In the genomic region with DNA sequence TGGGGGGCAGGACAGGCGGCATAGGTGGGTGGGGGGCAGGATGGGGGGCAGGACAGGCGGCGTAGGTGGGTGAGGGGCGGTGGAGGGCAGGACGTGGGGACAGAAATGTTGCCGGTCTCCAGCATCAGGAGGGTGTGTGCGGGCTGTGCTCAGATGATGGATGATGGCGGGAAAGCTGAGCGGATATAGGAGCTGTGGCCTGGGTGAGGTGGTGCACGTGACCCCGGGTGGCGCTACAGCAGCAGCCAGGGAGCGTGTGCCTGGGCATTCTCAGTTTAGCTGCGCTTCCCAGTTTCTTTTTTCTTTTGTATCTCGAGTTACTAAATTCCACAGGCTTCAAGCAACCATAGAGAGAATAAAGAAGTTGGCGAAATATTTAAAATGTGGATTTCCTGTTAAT, we compare ENCODE assay signal across 18 cellular contexts. TPM values are rescaled to one million over a fixed set of nuclear protein-coding genes. Genes with fewer than 3 reads are reported as not detected.
"Had no signal": no experiment of that assay in that cellular context is flagged by ENCODE, and none has a peak within 500 bp of the region (broad histone marks: within the 10 kb centered on the region; RNA-seq: fewer than 3 reads in every experiment).

No MANE protein-coding gene starts in this region.

- H3K27me3 ChIP-seq: adrenal gland, gastrocnemius medialis, heart right ventricle, pancreas, thyroid gland had no signal

- H3K4me1 ChIP-seq: pancreas had no signal

- H3K9me3 ChIP-seq: gastrocnemius medialis, pancreas, thyroid gland had no signal

- DNase-seq: activated naive CD4-positive, alpha-beta T cell treated with anti-CD3 and anti-CD28 coated beads, Interleukin-2, amount 10 ng/mL, durations not matched to agents 7 days and 5 days; central memory CD4-positive, alpha-beta T cell; cortex of kidney; effector memory CD4-positive, alpha-beta T cell; gastrocnemius medialis; heart right ventricle; islet precursor cell; naive B cell; stimulated activated CD4-positive, alpha-beta T cell treated with anti-CD3 and anti-CD28 coated beads, Interleukin-4, amount 100 ng/mL, for 4 hours; stimulated activated naive CD8-positive, alpha-beta T cell treated with anti-CD3 and anti-CD28 coated beads, Interleukin-15, amount 100 ng/mL, for 72 hours; T-helper 17 cell; thyroid gland had no signal

- H3K4me3 ChIP-seq: adrenal gland, gastrocnemius medialis, heart right ventricle, lung, pancreas, thyroid gland had no signal

- H3K27ac ChIP-seq: epithelial cell of prostate, pancreas had no signal

- H3K36me3 ChIP-seq: adrenal gland had no signal

RNA-seq across cellular contexts. Expression of a gene that starts 23.4 kb away (rescaled TPM):
- total RNA-seq: activated T-helper 2 cell treated with anti-CD3 and anti-CD28 coated beads, Interferon-gamma antibody, Interleukin-2, Interleukin-4, amounts not matched to agents 10 μg/mL and 5 μg/mL and 100 μg/mL, durations not matched to agents 14 hours and 24 hours and 36 hours; heart right ventricle; pancreas; renal cortical epithelial cell; T-helper 17 cell; thyroid gland had no signal
- polyA plus RNA-seq: heart right ventricle, pancreas had no signal
